In the genomic region with DNA sequence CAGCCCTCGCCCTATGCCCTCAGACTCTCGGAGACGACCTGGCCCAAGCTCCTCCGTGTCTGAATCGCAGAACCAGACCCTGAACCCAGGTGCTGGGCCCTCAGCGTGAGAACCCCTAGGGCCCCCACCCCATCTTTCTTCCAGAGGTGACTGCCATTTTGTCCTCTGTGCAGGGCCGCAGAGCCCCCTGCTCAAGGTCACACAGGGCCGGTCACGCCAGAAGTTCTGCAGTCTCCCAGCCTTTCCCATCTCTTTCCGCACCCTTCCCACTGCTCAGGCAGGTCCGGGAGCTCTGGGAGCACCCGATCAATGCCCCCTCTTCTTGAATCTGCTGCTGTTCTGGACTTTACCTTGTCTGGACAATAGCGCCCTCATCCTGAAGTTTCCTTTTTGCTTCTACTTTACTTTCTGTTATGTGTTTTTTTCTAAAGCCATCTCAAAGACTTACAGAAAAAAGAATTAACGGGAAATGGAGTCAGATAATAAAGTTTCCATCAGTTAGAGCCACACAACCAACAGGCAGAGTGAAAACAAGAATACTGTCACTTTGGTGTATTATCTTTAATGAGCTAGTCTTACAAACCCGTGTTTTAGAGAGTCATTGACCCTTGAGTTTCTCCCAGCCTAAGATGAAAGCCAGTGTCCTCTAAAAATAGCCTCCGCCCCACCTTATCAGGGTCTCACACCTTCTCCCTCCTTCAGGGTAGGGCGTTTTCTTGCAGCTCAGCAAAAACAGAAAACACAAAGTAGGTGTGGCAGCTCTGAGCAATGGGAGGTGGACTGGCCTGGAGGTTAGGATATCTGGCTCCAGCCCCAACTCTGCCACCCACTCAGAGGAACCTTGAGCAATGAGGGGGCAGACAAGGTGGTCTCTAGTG, we compare ENCODE assay signal across 10 cellular contexts. TPM values are rescaled to one million over a fixed set of nuclear protein-coding genes. Genes with fewer than 3 reads are reported as not detected.
DNase-seq lines count a peak whose midpoint lies in the region; ATAC-seq and TF ChIP-seq lines count a peak whose summit lies in the region.
"Had no signal": no experiment of that assay in that cellular context is flagged by ENCODE, and none has a peak within 500 bp of the region (broad histone marks: within the 10 kb centered on the region; RNA-seq: fewer than 3 reads in every experiment).

No MANE protein-coding gene starts in this region.

- H3K9me3 ChIP-seq in mammary epithelial cell (replicated peaks; ENCODE audit: insufficient read depth, low read length) (no peaks in the 10 kb centered on the region), breast epithelium (no peaks in the 10 kb centered on the region), MG63 (no peaks in the 10 kb centered on the region; the same call in 1 of the 2 replicates)

- in situ Hi-C loops in mammary epithelial cell (cut with MboI; ENCODE audit: low sequenced_read_pairs in 2 of 2): no loop called here

- BruUV-seq in MCF 10A (replicated peaks; lab: Mats Ljungman, UMichigan) (no TSS peak), mammary epithelial cell (replicated peaks; lab: Mats Ljungman, UMichigan) (no TSS peak)

- ATAC-seq in memory B cell (ENCODE audit: low read depth) (no peak), HG03432 (IDR thresholded peaks at IDR 0.05; ENCODE audit: unreplicated experiment) (no peak)

- H3K4me3 Mint-ChIP-seq in MCF 10A (ENCODE audit: unreplicated experiment): peak overlapping the region; percentile 63
- peak overlapping the region; percentile 77 for H3K4me3 Mint-ChIP-seq in memory B cell

- intact Hi-C loops in MCF 10A (cut with micrococcal nuclease): no loop called here
- intact Hi-C loops in mammary epithelial cell (cut with micrococcal nuclease): no loop called here
- intact Hi-C loops in breast epithelium (cut with DNase I; ENCODE audit: low total_unique reads): no loop called here

- no peak for TF ChIP-seq POLR2A in breast epithelium (IDR thresholded peaks at IDR 0.05)

- no peaks in the 10 kb centered on the region for H4K20me1 ChIP-seq in mammary epithelial cell (ENCODE audit: insufficient read depth, low read length)

- H3K36me3 Mint-ChIP-seq in MCF 10A (ENCODE audit: insufficient read depth, unreplicated experiment) (no peaks in the 10 kb centered on the region), memory B cell (no peaks in the 10 kb centered on the region)

- no peak overlapping the region for H3K9ac ChIP-seq in mammary epithelial cell (ENCODE audit: insufficient read depth, low read length)
- H3K9ac ChIP-seq: BLaER1 had no signal

- CTCF ChIA-PET in MCF 10A (lab: Yijun Ruan, JAX): interaction anchor here (0.6 to 6.2 kb wide), 7 partner anchors 16 to 113 kb away, joined by 3 to 34 read pairs (median 4); no protein-coding TSS in a partner anchor
- CTCF ChIA-PET in mammary epithelial cell (lab: Charles Lee; ENCODE audit: low non-redundant PET): no interaction called here

- H3K4me3 ChIP-seq in mammary epithelial cell (replicated peaks in 1 of 3; ENCODE audit: insufficient read depth in 1 of 3, low read depth in 2 of 3, low read length in 3 of 3) (no peak overlapping the region), breast epithelium (peak overlapping the region; percentile 66 to 81 (median 76)), MG63 (no peak overlapping the region)

- H3K36me3 ChIP-seq in mammary epithelial cell (ENCODE audit: insufficient read depth, low read length) (no peaks in the 10 kb centered on the region), breast epithelium (no peaks in the 10 kb centered on the region), MG63 (no peaks in the 10 kb centered on the region)
- H3K36me3 ChIP-seq: BLaER1 had no signal

- H3K9me3 Mint-ChIP-seq in MCF 10A (ENCODE audit: unreplicated experiment) (no peaks in the 10 kb centered on the region), memory B cell (no peaks in the 10 kb centered on the region)

- WGBS in mammary epithelial cell (ENCODE audit: low coverage, missing lambda C conversion rate): 94% methylated on average over 16 of the region's 17 CpGs

- POLR2A ChIA-PET in MCF 10A (lab: Yijun Ruan, JAX): interaction anchor here (0.6 kb wide), 1 partner anchor 162 kb away, joined by 4 read pairs; no protein-coding TSS in a partner anchor

- TF ChIP-seq CTCF in MCF 10A (IDR thresholded peaks at IDR 0.05; ENCODE audit: unreplicated experiment) (no peak), mammary epithelial cell (conservative IDR thresholded peaks at IDR 0.05 in 1 of 2, IDR thresholded peaks at IDR 0.05 in 1 of 2; ENCODE audit: extremely low read depth in 1 of 2, insufficient read depth in 1 of 2, low read depth in 1 of 2, low read length in 2 of 2) (no peak), breast epithelium (IDR thresholded peaks at IDR 0.05) (no peak)

- peaks cover 19% of the 10 kb centered on the region for H3K27me3 Mint-ChIP-seq in MCF 10A (ENCODE audit: insufficient read depth, unreplicated experiment)
- H3K27me3 Mint-ChIP-seq in memory B cell: peaks cover 18% of the 10 kb centered on the region

- H3K4me1 ChIP-seq in mammary epithelial cell (ENCODE audit: insufficient read depth, low read length) (peaks cover 13% of the 10 kb centered on the region), breast epithelium (no peaks in the 10 kb centered on the region)

- no peak overlapping the region for H3K4me2 ChIP-seq in mammary epithelial cell (ENCODE audit: insufficient read depth, low read depth, low read length)
- H3K4me2 ChIP-seq: BLaER1 had no signal

- no peaks in the 10 kb centered on the region for H3K79me2 ChIP-seq in mammary epithelial cell (ENCODE audit: insufficient read depth, low read length)

- H3K27me3 ChIP-seq in mammary epithelial cell (ENCODE audit: insufficient read depth, low read length): peaks cover 19% of the 10 kb centered on the region
- H3K27me3 ChIP-seq in breast epithelium: no peaks in the 10 kb centered on the region
- peaks cover 27% of the 10 kb centered on the region for H3K27me3 ChIP-seq in MG63

- H3K27ac Mint-ChIP-seq in MCF 10A (ENCODE audit: low read depth, unreplicated experiment) (no peak overlapping the region), memory B cell (no peak overlapping the region)

- dilution Hi-C loops in mammary epithelial cell (cut with HindIII; ENCODE audit: low sequenced_read_pairs): no loop called here

- DNase-seq in MCF 10A (ENCODE audit: unreplicated experiment) (no peak), mammary epithelial cell (no peak), breast epithelium (ENCODE audit: low spot score in 2 of 2) (no peak), memory B cell (ENCODE audit: low spot score in 2 of 2) (no peak), ureter (ENCODE audit: low spot score) (peak; percentile 44), MG63 (no peak)
- DNase-seq in activated CD8-positive, alpha-beta memory T cell treated with anti-CD3 and anti-CD28 coated beads, Interleukin-2, amount 50 U/mL, for 4 hours: no peak
- DNase-seq: activated CD4-positive, alpha-beta T cell treated with anti-CD3 and anti-CD28 coated beads for 4 hours had no signal

- H2AFZ ChIP-seq in mammary epithelial cell (ENCODE audit: low read depth, low read length): no peak overlapping the region

- H3K27ac ChIP-seq in mammary epithelial cell (ENCODE audit: insufficient read depth, low read depth, low read length) (no peak overlapping the region), breast epithelium (peak overlapping the region; percentile 35 to 69)
- H3K27ac ChIP-seq: BLaER1 had no signal

- H3K4me1 Mint-ChIP-seq in MCF 10A (ENCODE audit: insufficient read depth, unreplicated experiment): no peaks in the 10 kb centered on the region
- peaks cover 10% of the 10 kb centered on the region for H3K4me1 Mint-ChIP-seq in memory B cell

RNA-seq across cellular contexts. Expression of gene TMOD1, which starts 1.8 kb away (rescaled TPM):
- total RNA-seq in MCF 10A (2022) (0.26 TPM in 1 of 2 replicates, not detected in the other), mammary epithelial cell (under 1 TPM in 1 of 2 donors, not detected in 1; 0.19 TPM), breast epithelium (10 to 100 TPM; 10.4 to 15.4 (median 13.9) TPM), ureter (29.3 TPM)
- polyA plus RNA-seq in mammary epithelial cell: 0.08 TPM
- not detected for polyA minus RNA-seq in mammary epithelial cell
- 0.47 TPM in 1 of 2 replicates, not detected in the other for total RNA-seq in MG63 (2014; rRNA removed; shearing (Covaris generic); ENCODE audit: low replicate concordance)

Comparison
In these comparisons a context has a peak if more than half of its experiments do, and no peak if none do; other contexts are left out.
1. H3K4me3 ChIP-seq: peak in breast epithelium (3 of 3); none in mammary epithelial cell (0 of 3) and MG63 (single experiment).